In genomic region chrX:41127476-41128192, GRCh38 we compare ENCODE assay signal across 15 cellular contexts. TPM values are rescaled to one million over a fixed set of nuclear protein-coding genes. Genes with fewer than 3 reads are reported as not detected.
DNase-seq lines count a peak whose midpoint lies in the region; ATAC-seq and TF ChIP-seq lines count a peak whose summit lies in the region.
"Had no signal": no experiment of that assay in that cellular context is flagged by ENCODE, and none has a peak within 500 bp of the region (broad histone marks: within the 10 kb centered on the region; RNA-seq: fewer than 3 reads in every experiment).

No MANE protein-coding gene starts in this region.

- ATAC-seq in GM21723 (IDR thresholded peaks at IDR 0.05; ENCODE audit: unreplicated experiment): peak; percentile 64

- DNase-seq in activated CD4-positive, alpha-beta T cell treated with anti-CD3 and anti-CD28 coated beads, Interleukin-2, amount 10 ng/mL, durations not matched to agents 7 days and 5 days: no peak
- no peak for DNase-seq in activated CD4-positive, alpha-beta T cell treated with anti-CD3 and anti-CD28 coated beads, Interleukin-2, amount 50 U/mL, for 1 hour
- DNase-seq in anterior cingulate cortex (lab: John Stamatoyannopoulos, UW) (no peak), SKM-1 (lab: John Stamatoyannopoulos, UW; ENCODE audit: unreplicated experiment) (no peak)
- DNase-seq in stimulated activated CD4-positive, alpha-beta T cell treated with anti-CD3 and anti-CD28 coated beads, Interleukin-12 subunit alpha, Interleukin-12 subunit beta, amount 100 ng/mL, for 4 hours: no peak
- DNase-seq: activated CD4-positive, alpha-beta T cell treated with anti-CD3 and anti-CD28 coated beads for 1 hour; activated gamma-delta T cell; MV-4-11; NCI-H69; nephron progenitor cell; trophoblast cell had no signal

- no peaks in the 10 kb centered on the region for H3K9me3 Mint-ChIP-seq in activated CD4-positive, alpha-beta T cell treated with anti-CD3 and anti-CD28 coated beads, Interleukin-2, amount 10 ng/mL, durations not matched to agents 7 days and 5 days
- peaks cover 6% of the 10 kb centered on the region for H3K9me3 Mint-ChIP-seq in nephron

- H3K27ac Mint-ChIP-seq in activated CD4-positive, alpha-beta T cell treated with anti-CD3 and anti-CD28 coated beads, Interleukin-2, amount 10 ng/mL, durations not matched to agents 7 days and 5 days: peak overlapping the region; percentile 19
- H3K27ac Mint-ChIP-seq in nephron: peak overlapping the region; percentile 11 to 50 (median 14)
- H3K27ac Mint-ChIP-seq: nephron progenitor cell had no signal

- H3K4me3 Mint-ChIP-seq in activated CD4-positive, alpha-beta T cell treated with anti-CD3 and anti-CD28 coated beads, Interleukin-2, amount 10 ng/mL, durations not matched to agents 7 days and 5 days: no peak overlapping the region
- peak overlapping the region in 1 of 3 experiments; percentile 33 for H3K4me3 Mint-ChIP-seq in nephron
- H3K4me3 Mint-ChIP-seq: nephron progenitor cell had no signal

- H3K27me3 Mint-ChIP-seq in activated CD4-positive, alpha-beta T cell treated with anti-CD3 and anti-CD28 coated beads, Interleukin-2, amount 10 ng/mL, durations not matched to agents 7 days and 5 days: no peaks in the 10 kb centered on the region
- no peaks in the 10 kb centered on the region for H3K27me3 Mint-ChIP-seq in nephron (ENCODE audit: low read depth)

- H3K27ac ChIP-seq in VCaP: peak overlapping the region; percentile 56
- H3K27ac ChIP-seq: skin epidermis had no signal

- H3K4me1 Mint-ChIP-seq in activated CD4-positive, alpha-beta T cell treated with anti-CD3 and anti-CD28 coated beads, Interleukin-2, amount 10 ng/mL, durations not matched to agents 7 days and 5 days: peaks cover 13% of the 10 kb centered on the region
- peaks cover 14% of the 10 kb centered on the region for H3K4me1 Mint-ChIP-seq in nephron
- H3K4me1 Mint-ChIP-seq: nephron progenitor cell had no signal

- peaks cover 19% of the 10 kb centered on the region for H3K36me3 Mint-ChIP-seq in activated CD4-positive, alpha-beta T cell treated with anti-CD3 and anti-CD28 coated beads, Interleukin-2, amount 10 ng/mL, durations not matched to agents 7 days and 5 days (ENCODE audit: low read depth)
- peaks cover 45% of the 10 kb centered on the region for H3K36me3 Mint-ChIP-seq in nephron (ENCODE audit: low read depth)

- TF ChIP-seq CTCF in VCaP (conservative IDR thresholded peaks at IDR 0.05) (no peak), nephron (IDR thresholded peaks at IDR 0.05; ENCODE audit: unreplicated experiment in 3 of 3) (no peak)

- POLR2A ChIA-PET in activated CD4-positive, alpha-beta T cell treated with anti-CD3 and anti-CD28 coated beads, Interleukin-2, amount 10 ng/mL, durations not matched to agents 7 days and 5 days (lab: Charles Lee): no interaction called here

- CTCF ChIA-PET in activated CD4-positive, alpha-beta T cell treated with anti-CD3 and anti-CD28 coated beads, Interleukin-2, amount 10 ng/mL, durations not matched to agents 7 days and 5 days (lab: Charles Lee): no interaction called here

RNA-seq across cellular contexts. Expression of gene USP9X, which starts 42.4 kb away (rescaled TPM):
- total RNA-seq in activated CD4-positive, alpha-beta T cell treated with anti-CD3 and anti-CD28 coated beads, Interleukin-2, amount 10 ng/mL, durations not matched to agents 7 days and 5 days: 10 to 100 TPM; 45.5 to 57.5 TPM
